ENCODE assay signal across 9 cellular contexts in genomic region chrX:71111141-71111843, GRCh38. TPM values are rescaled to one million over a fixed set of nuclear protein-coding genes. Genes with fewer than 3 reads are reported as not detected.
A peak's percentile ranks its signal among the peaks of the same experiment; 100 is the strongest.
DNase-seq lines count a peak whose midpoint lies in the region; ATAC-seq, FAIRE-seq and TF ChIP-seq lines count a peak whose summit lies in the region.
"Had no signal": no experiment of that assay in that cellular context is flagged by ENCODE, and none has a peak within 500 bp of the region (broad histone marks: within the 10 kb centered on the region; RNA-seq: fewer than 3 reads in every experiment).

TSS of gene IL2RG (minus strand) at chrX:71111577. CDS start at chrX:71111539, 38 bp downstream.

- TF ChIP-seq RAD21 in GM12878 (IDR thresholded peaks at IDR 0.05; ENCODE audit: insufficient read depth, low read depth, low read length), result no peak

- H3K36me3 Mint-ChIP-seq in T-helper 1 cell treated with Interleukin-12 subunit alpha and Interleukin-12 subunit beta and Interleukin-4 antibody, amounts not matched to agents 30 μg/mL and 1 μg/mL, for 36 hours (ENCODE audit: low read depth), result peaks cover 49% of the 10 kb centered on the region

- no peak within 1 kb of the TSS; the same call in 1 of the 2 replicates for H2AFZ ChIP-seq in GM12878 (ENCODE audit: control insufficient read depth, low read depth, low read length)

- in situ Hi-C loops in GM12878 (cut with MboI), result no loop called here

- SMC1A ChIA-PET in GM12878 (lab: Charles Lee; ENCODE audit: uncharacterized antibody, unreplicated experiment), result interaction anchor here (0.9 to 4.6 kb wide), 6 partner anchors 9 to 86 kb away, joined by 3 to 44 read pairs (median 5); no protein-coding TSS in a partner anchor

- H3K27ac ChIP-seq in GM12878 (ENCODE audit: control insufficient read depth, insufficient read depth), result peak within 1 kb of the TSS; percentile 82

- TSS peak; percentile 85 for BruUV-seq in GM12878 (replicated peaks; lab: Mats Ljungman, UMichigan)

- no peaks in the 10 kb centered on the region for H4K20me1 ChIP-seq in GM12878 (ENCODE audit: control insufficient read depth, insufficient read depth)

- peak; percentile 91 for TF ChIP-seq POLR2A in GM12878 (IDR thresholded peaks at IDR 0.05; ENCODE audit: low read depth, low read length)

- ATAC-seq in GM18867 (IDR thresholded peaks at IDR 0.05; ENCODE audit: unreplicated experiment) (peak; percentile 88), HG03039 (IDR thresholded peaks at IDR 0.05; ENCODE audit: unreplicated experiment) (peak; percentile 88), GM12878 (peak; percentile 88)
- ATAC-seq: Panc1 had no signal

- H3K27ac Mint-ChIP-seq in T-helper 1 cell treated with Interleukin-12 subunit alpha and Interleukin-12 subunit beta and Interleukin-4 antibody, amounts not matched to agents 30 μg/mL and 1 μg/mL, for 36 hours, result peak within 1 kb of the TSS; percentile 96

- peak within 1 kb of the TSS; percentile 100 for H3K4me3 Mint-ChIP-seq in T-helper 1 cell treated with Interleukin-12 subunit alpha and Interleukin-12 subunit beta and Interleukin-4 antibody, amounts not matched to agents 30 μg/mL and 1 μg/mL, for 36 hours

- peak; percentile 87 for DNase-seq in GM12878 (ENCODE audit: low read depth, low spot score)
- peak; percentile 44 to 73 (median 46) for DNase-seq in stimulated activated CD4-positive, alpha-beta T cell treated with anti-CD3 and anti-CD28 coated beads, TNF-alpha, amount 100 ng/mL, for 48 hours (ENCODE audit: low read depth in 3 of 3)
- DNase-seq in HuH-7 (ENCODE audit: low spot score), result no peak
- no peak for DNase-seq in NCI-H2171 (lab: John Stamatoyannopoulos, UW)
- DNase-seq in NCI-H2029 treated with DMSO at 0.1 percent for 48 hours (lab: John Stamatoyannopoulos, UW), result no peak

- POLR2A ChIA-PET in GM12878 (lab: Charles Lee), result interaction anchor here (0.7 to 4.9 kb wide), 9 partner anchors 9 to 389 kb away, joined by 3 to 60 read pairs (median 5); partner anchors contain the start of gene FOXO4

- H3K4me2 ChIP-seq in GM12878 (ENCODE audit: control insufficient read depth, insufficient read depth), result peak within 1 kb of the TSS; percentile 68

- RAD21 ChIA-PET in GM12878 (lab: Charles Lee; ENCODE audit: unreplicated experiment), result interaction anchor here (0.9 to 3.6 kb wide), 6 partner anchors 9 to 86 kb away, joined by 3 to 28 read pairs (median 9); partner anchors contain the start of gene FOXO4

- H3K9me3 ChIP-seq in GM12878 (replicated peaks; ENCODE audit: control insufficient read depth, insufficient read depth, low read length), result no peaks in the 10 kb centered on the region

- peaks cover 49% of the 10 kb centered on the region for H3K79me2 ChIP-seq in GM12878 (ENCODE audit: control insufficient read depth, insufficient read depth, low read length)

- FAIRE-seq in GM12878 (lab: Jason Lieb, UNC), result peak; percentile 73

- H3K27me3 Mint-ChIP-seq in T-helper 1 cell treated with Interleukin-12 subunit alpha and Interleukin-12 subunit beta and Interleukin-4 antibody, amounts not matched to agents 30 μg/mL and 1 μg/mL, for 36 hours (ENCODE audit: low read depth), result no peaks in the 10 kb centered on the region

- H3K9ac ChIP-seq in GM12878 (ENCODE audit: control insufficient read depth, insufficient read depth, low read length), result peak within 1 kb of the TSS; percentile 73

- peak within 1 kb of the TSS; percentile 84 for H3K4me3 ChIP-seq in GM12878

- H3K9me3 Mint-ChIP-seq in T-helper 1 cell treated with Interleukin-12 subunit alpha and Interleukin-12 subunit beta and Interleukin-4 antibody, amounts not matched to agents 30 μg/mL and 1 μg/mL, for 36 hours, result no peaks in the 10 kb centered on the region

- H3K27me3 ChIP-seq in GM12878 (replicated peaks in 1 of 2; ENCODE audit: control insufficient read depth in 2 of 2, insufficient read depth in 2 of 2, low read length in 1 of 2), result no peaks in the 10 kb centered on the region

- intact Hi-C loops in GM12878 (cut with micrococcal nuclease; ENCODE audit: unreplicated experiment), result loop anchor here (10.0 kb wide), 1 partner anchor 254 kb away; the partner anchor contains the start of gene TAF1

- WGBS in GM12878 (ENCODE audit: insufficient coverage, insufficient replicate concordance, low lambda C conversion rate, missing lambda C conversion rate), result 1% methylated on average over 8 of the region's 8 CpGs

- H3K36me3 ChIP-seq in GM12878 (ENCODE audit: control insufficient read depth in 2 of 2, insufficient read depth in 2 of 2, low read length in 1 of 2), result no peaks in the 10 kb centered on the region; a peak in 1 of 4 replicates

- peaks cover 38% of the 10 kb centered on the region for H3K4me1 Mint-ChIP-seq in T-helper 1 cell treated with Interleukin-12 subunit alpha and Interleukin-12 subunit beta and Interleukin-4 antibody, amounts not matched to agents 30 μg/mL and 1 μg/mL, for 36 hours (ENCODE audit: low read depth)

- H3K4me1 ChIP-seq in GM12878 (ENCODE audit: control insufficient read depth, insufficient read depth, low read length), result peaks cover 11% of the 10 kb centered on the region

- TF ChIP-seq CTCF in GM12878 (IDR thresholded peaks at IDR 0.05 in 2 of 3, conservative IDR thresholded peaks at IDR 0.05 in 1 of 3; ENCODE audit: control insufficient read depth in 2 of 3, extremely low read depth in 1 of 3, insufficient read depth in 1 of 3, low read depth in 3 of 3, low read length in 3 of 3), result no peak

- CTCF ChIA-PET in GM12878 (lab: Yijun Ruan, JAX), result interaction anchor here (1.2 to 3.7 kb wide), 4 partner anchors 10 to 71 kb away, joined by 5 to 34 read pairs (median 16); no protein-coding TSS in a partner anchor

- peak in 1 of 2 experiments; percentile 62; a peak in 1 of 4 replicates for TF ChIP-seq EP300 in GM12878 (IDR thresholded peaks at IDR 0.05; ENCODE audit: borderline replicate concordance in 1 of 2, control insufficient read depth in 1 of 2, low read depth in 2 of 2, low read length in 2 of 2)

TF ChIP-seq in GM12878, 131 proteins besides CTCF, POLR2A, EP300 and RAD21 (continues in another document):
- TF ChIP-seq SPI1 (IDR thresholded peaks at IDR 0.05; ENCODE audit: borderline replicate concordance, insufficient read depth, low read depth, low read length) (no peak), ZNF24 (IDR thresholded peaks at IDR 0.05) (no peak), TAF1 (IDR thresholded peaks at IDR 0.05; ENCODE audit: borderline replicate concordance, low read depth, low read length) (peak; percentile 70; the same call in 1 of the 2 replicates), BCL3 (IDR thresholded peaks at IDR 0.05; ENCODE audit: borderline replicate concordance, insufficient read depth, low read depth, low read length, poor library complexity, severe bottlenecking) (no peak), LARP7 (IDR thresholded peaks at IDR 0.05) (no peak), RCOR1 (conservative IDR thresholded peaks at IDR 0.05; ENCODE audit: low read depth, low read length) (no peak), NBN (IDR thresholded peaks at IDR 0.05) (peak; percentile 58), GATAD2B (conservative IDR thresholded peaks at IDR 0.05; ENCODE audit: low read depth) (no peak), PAX5 (IDR thresholded peaks at IDR 0.05; ENCODE audit: borderline replicate concordance, low read depth, low read length) (no peak)
- TF ChIP-seq, protein P1, sequence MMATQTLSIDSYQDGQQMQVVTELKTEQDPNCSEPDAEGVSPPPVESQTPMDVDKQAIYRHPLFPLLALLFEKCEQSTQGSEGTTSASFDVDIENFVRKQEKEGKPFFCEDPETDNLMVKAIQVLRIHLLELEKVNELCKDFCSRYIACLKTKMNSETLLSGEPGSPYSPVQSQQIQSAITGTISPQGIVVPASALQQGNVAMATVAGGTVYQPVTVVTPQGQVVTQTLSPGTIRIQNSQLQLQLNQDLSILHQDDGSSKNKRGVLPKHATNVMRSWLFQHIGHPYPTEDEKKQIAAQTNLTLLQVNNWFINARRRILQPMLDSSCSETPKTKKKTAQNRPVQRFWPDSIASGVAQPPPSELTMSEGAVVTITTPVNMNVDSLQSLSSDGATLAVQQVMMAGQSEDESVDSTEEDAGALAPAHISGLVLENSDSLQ (IDR thresholded peaks at IDR 0.05), result peak; percentile 58

RNA-seq across cellular contexts. Expression of gene IL2RG, which starts in this region (rescaled TPM):
- 246 and 297 TPM in 2 replicates for total RNA-seq in GM12878 (2013; cell fraction: nucleolus; rRNA removed)
- total RNA-seq in GM12878 (2014; rRNA removed), result 58.6 and 63.9 TPM in 2 replicates
- total RNA-seq in GM12878 (2014; rRNA removed; fragmentation: Illumina TruSeq; extraction: Trizol), result 79.4 and 89.8 TPM in 2 replicates
- 155 and 159 TPM in 2 replicates for total RNA-seq in GM12878 (2021)
- 226 TPM for polyA plus RNA-seq in GM12878 (2011; ENCODE audit: low read depth)
- 523 and 686 TPM in 2 replicates for polyA plus RNA-seq in GM12878 (2011; rRNA removed)
- 1,216 and 1,425 TPM in 2 replicates for polyA plus RNA-seq in GM12878 (2011; cell fraction: cytosol; rRNA removed)
- 357 and 510 TPM in 2 replicates for polyA plus RNA-seq in GM12878 (2011; cell fraction: nucleus; rRNA removed)
- polyA plus RNA-seq in GM12878 (2012), result 212 and 286 TPM in 2 replicates
- 485 TPM in 2 replicates for polyA plus RNA-seq in GM12878 (2014; fragmentation: Illumina TruSeq; extraction: Trizol)
- polyA plus RNA-seq in GM12878 (2014; fragmentation: Nextera tagmentation; extraction: Ambion mirVana), result 100 to 1,000 TPM; 135 to 138 TPM
- polyA plus RNA-seq in GM12878 (2014; rRNA removed), result 189 and 207 TPM in 2 replicates
- 100 to 1,000 TPM; 236 to 269 TPM for polyA plus RNA-seq in GM12878 (2016; fragmentation: Nextera tagmentation; extraction: Ambion mirVana)
- 484 and 716 TPM in 2 replicates for polyA minus RNA-seq in GM12878 (2011; rRNA and poly(A)+ RNA removed)
- polyA minus RNA-seq in GM12878 (2011; cell fraction: cytosol; rRNA and poly(A)+ RNA removed), result 108 and 119 TPM in 2 replicates
- polyA minus RNA-seq in GM12878 (2011; cell fraction: nucleus; rRNA and poly(A)+ RNA removed), result 133 and 149 TPM in 2 replicates

Comparison
In these comparisons a context has a peak if more than half of its experiments do, and no peak if none do; other contexts are left out.
1. DNase-seq: peak in GM12878 (single experiment) and stimulated activated CD4-positive, alpha-beta T cell treated with anti-CD3 and anti-CD28 coated beads, TNF-alpha, amount 100 ng/mL, for 48 hours (3 of 3); none in HuH-7 (single experiment), NCI-H2171 (single experiment) and NCI-H2029 treated with DMSO at 0.1 percent for 48 hours (single experiment).
2. Peak in every context shown above with its lines, with median percentiles within 50 percentile points of each other: ATAC-seq.